Comparison of ENCODE assay signal across 21 cellular contexts in the genomic region with DNA sequence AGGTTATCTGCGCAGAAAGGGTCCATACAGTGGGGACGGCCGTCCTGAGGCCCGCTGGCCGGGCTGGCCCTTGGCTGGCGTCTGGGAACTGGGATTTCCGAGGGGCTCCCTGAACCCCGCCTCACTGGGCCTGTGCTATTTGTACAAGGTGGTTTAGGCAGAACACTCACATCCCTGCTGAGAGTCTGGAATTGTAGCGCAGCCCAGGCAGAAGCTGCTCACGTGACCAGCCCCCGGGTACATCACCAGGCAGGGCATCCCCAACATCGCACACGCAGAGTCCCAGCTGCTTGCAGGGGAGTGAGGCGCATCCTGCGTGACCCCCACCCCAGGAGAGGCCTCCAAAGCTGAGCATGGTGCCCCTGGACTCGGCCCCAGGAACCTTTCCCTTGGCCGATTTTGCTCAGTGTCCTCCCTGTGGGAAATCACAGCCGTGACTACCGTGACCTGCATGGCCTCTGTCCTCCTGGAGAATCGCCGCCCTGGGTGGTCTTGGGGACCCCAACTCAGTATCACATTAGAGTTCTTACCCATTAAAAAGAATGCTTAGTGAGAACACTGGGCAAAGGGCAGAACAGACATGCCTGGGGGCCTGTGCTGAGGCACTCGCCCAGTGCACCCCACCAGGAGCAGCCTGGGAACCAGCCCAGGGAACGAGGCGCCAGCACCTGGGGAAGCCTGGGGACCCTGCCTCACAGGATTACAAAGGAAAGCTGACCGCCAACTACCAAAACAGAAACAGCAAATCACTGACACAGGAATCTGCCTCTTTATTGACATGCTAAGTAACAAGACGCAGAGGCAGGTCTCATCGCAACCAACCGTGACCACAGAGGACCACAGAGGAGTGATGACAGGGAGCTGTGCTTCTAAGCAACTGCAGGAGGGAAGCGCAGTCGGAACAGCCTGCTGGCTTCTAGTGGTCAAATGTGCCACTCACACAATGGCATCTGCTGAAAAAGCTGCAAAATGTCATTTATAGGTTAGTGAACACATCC. TPM values are rescaled to one million over a fixed set of nuclear protein-coding genes. Genes with fewer than 3 reads are reported as not detected.
DNase-seq lines count a peak whose midpoint lies in the region; ATAC-seq and TF ChIP-seq lines count a peak whose summit lies in the region.
"Had no signal": no experiment of that assay in that cellular context is flagged by ENCODE, and none has a peak within 500 bp of the region (broad histone marks: within the 10 kb centered on the region; RNA-seq: fewer than 3 reads in every experiment).

No MANE protein-coding gene starts in this region.

- TF ChIP-seq CTCF in A673 (conservative IDR thresholded peaks at IDR 0.05; ENCODE audit: low read depth, low read length), result no peak
- no peak for TF ChIP-seq CTCF in Calu3 (IDR thresholded peaks at IDR 0.05; ENCODE audit: unreplicated experiment)

- H2BK120ac ChIP-seq in mesendoderm (ENCODE audit: low read depth, low read length), result no peak overlapping the region

- peaks cover 37% of the 10 kb centered on the region for H3K36me3 ChIP-seq in A673 (ENCODE audit: insufficient read depth, low read length, poor library complexity, severe bottlenecking)
- H3K36me3 ChIP-seq in HUES48 (ENCODE audit: control insufficient read depth, insufficient read depth, low read length), result peaks cover 35% of the 10 kb centered on the region
- H3K36me3 ChIP-seq in mesendoderm (ENCODE audit: control insufficient read depth, insufficient read depth, low read length), result peaks cover 12% of the 10 kb centered on the region
- H3K36me3 ChIP-seq in HAP-1 (replicated peaks), result peaks cover 18% of the 10 kb centered on the region

- intact Hi-C loops in A673 (cut with micrococcal nuclease; ENCODE audit: unreplicated experiment), result no loop called here
- intact Hi-C loops in Calu3 (cut with micrococcal nuclease; ENCODE audit: unreplicated experiment), result no loop called here

- peaks cover 2% of the 10 kb centered on the region for H3K79me1 ChIP-seq in mesendoderm (ENCODE audit: low read length)

- H3K56ac ChIP-seq in mesendoderm (ENCODE audit: low read length), result no peak overlapping the region

- H4K8ac ChIP-seq in mesendoderm (ENCODE audit: low read depth, low read length), result no peak overlapping the region

- no peak overlapping the region for H3K23ac ChIP-seq in mesendoderm (ENCODE audit: low read length)

- DNase-seq in A673 (ENCODE audit: low spot score) (no peak), cerebellar cortex (ENCODE audit: low spot score) (peak; percentile 61), mesendoderm (peak; percentile 35), Calu3 (no peak), HAP-1 (ENCODE audit: low spot score in 2 of 2) (no peak)
- DNase-seq in effector CD8-positive, alpha-beta T cell (lab: John Stamatoyannopoulos, UW), result no peak
- DNase-seq: activated B cell treated with CpG ODN at 0.5 μM for 24 hours; amygdala; Caco-2; GF-D8; KBM-7; NCI-H1048; NK-92 treated with Interleukin-12 subunit alpha and Interleukin-12 subunit beta, amount 100 ng/mL, for 24 hours; T-helper 1 cell had no signal

- H3K27me3 ChIP-seq in A673 (replicated peaks; ENCODE audit: insufficient read depth, low read depth, low read length, poor library complexity) (no peaks in the 10 kb centered on the region), HUES48 (ENCODE audit: control insufficient read depth, insufficient read depth, low read length) (no peaks in the 10 kb centered on the region), mesendoderm (ENCODE audit: insufficient read depth, low read length, poor library complexity) (no peaks in the 10 kb centered on the region), HAP-1 (ENCODE audit: low read depth) (no peaks in the 10 kb centered on the region)
- H3K27me3 ChIP-seq: gastroesophageal sphincter, vagina had no signal

- CTCF ChIA-PET in A673 (lab: Charles Lee), result no interaction called here
- CTCF ChIA-PET in Calu3 (lab: Charles Lee), result no interaction called here

- no peak overlapping the region for H3K4me2 ChIP-seq in mesendoderm (ENCODE audit: low read length)

- no peak overlapping the region for H2AK5ac ChIP-seq in mesendoderm (ENCODE audit: low read length)

- H3K4me1 ChIP-seq in A673 (ENCODE audit: insufficient read depth, low read length, poor library complexity, severe bottlenecking), result no peaks in the 10 kb centered on the region
- peaks cover 20% of the 10 kb centered on the region; the same call in 1 of the 2 replicates for H3K4me1 ChIP-seq in HUES48 (ENCODE audit: control insufficient read depth, insufficient read depth, low read length)
- H3K4me1 ChIP-seq in mesendoderm (ENCODE audit: control insufficient read depth, low read depth, low read length), result peaks cover 6% of the 10 kb centered on the region
- no peaks in the 10 kb centered on the region for H3K4me1 ChIP-seq in HAP-1
- H3K4me1 ChIP-seq: gastroesophageal sphincter had no signal

- no peaks in the 10 kb centered on the region for H3K9me3 Mint-ChIP-seq in Calu3 (ENCODE audit: low read depth, unreplicated experiment)
- H3K9me3 Mint-ChIP-seq: activated B cell treated with CpG ODN at 0.5 μM for 24 hours, nephron had no signal

- no peak overlapping the region for H3K27ac Mint-ChIP-seq in Calu3 (ENCODE audit: unreplicated experiment)
- H3K27ac Mint-ChIP-seq: activated B cell treated with CpG ODN at 0.5 μM for 24 hours had no signal

- peaks cover 11% of the 10 kb centered on the region for H3K36me3 Mint-ChIP-seq in Calu3 (ENCODE audit: insufficient read depth, unreplicated experiment)

- H3K27me3 Mint-ChIP-seq in Calu3 (ENCODE audit: unreplicated experiment), result no peaks in the 10 kb centered on the region
- H3K27me3 Mint-ChIP-seq: activated B cell treated with CpG ODN at 0.5 μM for 24 hours had no signal

- no peak overlapping the region for H4K5ac ChIP-seq in mesendoderm (ENCODE audit: low read length)

- in situ Hi-C loops in HAP-1 (cut with MboI; ENCODE audit: low sequenced_read_pairs), result no loop called here

- WGBS in mesendoderm (ENCODE audit: extremely low coverage, insufficient coverage, low lambda C conversion rate), result no CpG with 5 or more reads among the region's 30 CpGs

- no peaks in the 10 kb centered on the region for H3K79me2 ChIP-seq in mesendoderm (ENCODE audit: control insufficient read depth, insufficient read depth, low read length)

- POLR2A ChIA-PET in A673 (lab: Charles Lee; ENCODE audit: low non-redundant PET), result no interaction called here

- H3K4me3 ChIP-seq in A673 (ENCODE audit: low read depth, low read length, poor library complexity, severe bottlenecking), result no peak overlapping the region
- H3K4me3 ChIP-seq in HUES48 (ENCODE audit: low read depth, low read length), result no peak overlapping the region
- H3K4me3 ChIP-seq in mesendoderm (ENCODE audit: low read length), result no peak overlapping the region
- H3K4me3 ChIP-seq in HAP-1, result no peak overlapping the region
- H3K4me3 ChIP-seq: gastroesophageal sphincter, vagina had no signal

- H3K9ac ChIP-seq in HUES48 (ENCODE audit: low read depth, low read length) (no peak overlapping the region), mesendoderm (ENCODE audit: low read length) (no peak overlapping the region)

- H3K9me3 ChIP-seq in A673 (ENCODE audit: low read depth, low read length, poor library complexity, severe bottlenecking) (no peaks in the 10 kb centered on the region), HUES48 (ENCODE audit: control insufficient read depth, insufficient read depth, low read length) (no peaks in the 10 kb centered on the region), HAP-1 (no peaks in the 10 kb centered on the region)
- H3K9me3 ChIP-seq: Caco-2, gastroesophageal sphincter, vagina had no signal

- H3K4me1 Mint-ChIP-seq in Calu3 (ENCODE audit: low read depth, unreplicated experiment), result peaks cover 11% of the 10 kb centered on the region

- H2BK5ac ChIP-seq in mesendoderm (ENCODE audit: low read length), result no peak overlapping the region

- BruUV-seq in A673 (replicated peaks; lab: Mats Ljungman, UMichigan), result no TSS peak
- no TSS peak for BruUV-seq in Calu3 (replicated peaks; lab: Mats Ljungman, UMichigan)

- no peak overlapping the region for H2BK15ac ChIP-seq in mesendoderm (replicated peaks; ENCODE audit: low read depth)

- no peak overlapping the region for H3K4me3 Mint-ChIP-seq in Calu3 (ENCODE audit: low read depth, unreplicated experiment)
- H3K4me3 Mint-ChIP-seq: activated B cell treated with CpG ODN at 0.5 μM for 24 hours had no signal

- ATAC-seq in GM18867 (IDR thresholded peaks at IDR 0.05; ENCODE audit: unreplicated experiment), result no peak
- ATAC-seq: gastroesophageal sphincter had no signal

- no peak overlapping the region for H3K4ac ChIP-seq in mesendoderm (ENCODE audit: low read depth, low read length)

- H3K18ac ChIP-seq in mesendoderm (ENCODE audit: low read length), result no peak overlapping the region

- H3K27ac ChIP-seq in A673 (ENCODE audit: low read depth, low read length, poor library complexity, severe bottlenecking) (peak overlapping the region; percentile 55), HUES48 (ENCODE audit: low read depth, low read length) (peak overlapping the region; percentile 72), mesendoderm (ENCODE audit: low read depth, low read length) (no peak overlapping the region)
- H3K27ac ChIP-seq: gastroesophageal sphincter, vagina had no signal

RNA-seq across cellular contexts. Expression of gene UBE2G2, which starts 33.5 kb away (rescaled TPM):
- total RNA-seq in A673 (2021) (204 and 212 TPM in 2 replicates), Calu3 (2022) (61.7 and 70.8 TPM in 2 replicates)
- polyA plus RNA-seq in mesendoderm (2013, experiment 1 of 2), result 73.0 TPM
- polyA plus RNA-seq in mesendoderm (2013, experiment 2 of 2), result 72.2 TPM

RNA-seq across cellular contexts. Expression of gene SUMO3, which starts 49.7 kb away (rescaled TPM):
- total RNA-seq in A673 (2021) (124 and 132 TPM in 2 replicates), Calu3 (2022) (56.7 and 58.1 TPM in 2 replicates)
- 156 TPM for polyA plus RNA-seq in mesendoderm (2013, experiment 1 of 2)
- 154 TPM for polyA plus RNA-seq in mesendoderm (2013, experiment 2 of 2)

RNA-seq across cellular contexts. Expression of gene TSPEAR, which starts 56.8 kb away (rescaled TPM):
- 8.3 and 12.4 TPM in 2 replicates for total RNA-seq in A673 (2021)
- polyA plus RNA-seq in mesendoderm (2013, experiment 1 of 2), result 1.7 TPM
- 1.5 TPM for polyA plus RNA-seq in mesendoderm (2013, experiment 2 of 2)
- not detected in 2 replicates for total RNA-seq in Calu3 (2022)
- total RNA-seq: activated B cell treated with CpG ODN at 0.5 μM for 24 hours, epithelial cell of proximal tubule, gastroesophageal sphincter, renal cortical epithelial cell, vagina had no signal

Comparison
In these comparisons a context has a peak if more than half of its experiments do, and no peak if none do; other contexts are left out.
1. DNase-seq: peak in cerebellar cortex (single experiment) and mesendoderm (single experiment); none in A673 (single experiment), effector CD8-positive, alpha-beta T cell (single experiment), Calu3 (single experiment) and HAP-1 (0 of 2).